In genomic region chr12:68792952-68793351, GRCh38 we compare ENCODE assay signal across 7 cellular contexts.
A peak's percentile ranks its signal among the peaks of the same experiment; 100 is the strongest.
DNase-seq lines count a peak whose midpoint lies in the region; ATAC-seq and TF ChIP-seq lines count a peak whose summit lies in the region.

No MANE protein-coding gene starts in this region.

- DNase-seq in GM06990 (ENCODE audit: extremely low read depth, insufficient read length): peak; percentile 13
- DNase-seq in RKO (ENCODE audit: low spot score): peak; percentile 65
- DNase-seq in fibroblast of mammary gland (ENCODE audit: low read depth): peak; percentile 47
- DNase-seq in DMS79 treated with DMSO at 0.1 percent for 48 hours (lab: John Stamatoyannopoulos, UW): no peak

- TF ChIP-seq CTCF in GM06990 (IDR thresholded peaks at IDR 0.05; ENCODE audit: insufficient read depth, low read length, poor library complexity, severe bottlenecking) (no peak), fibroblast of mammary gland (conservative IDR thresholded peaks at IDR 0.05; ENCODE audit: control insufficient read depth, insufficient read depth, low read depth, low read length) (no peak)

- H3K4me3 ChIP-seq in GM06990 (replicated peaks; ENCODE audit: low read depth, low read length) (no peak overlapping the region), fibroblast of mammary gland (ENCODE audit: control insufficient read depth, low read depth, low read length) (no peak overlapping the region)

- ATAC-seq in GM19397 (IDR thresholded peaks at IDR 0.05; ENCODE audit: unreplicated experiment) (peak; percentile 84), HG03354 (IDR thresholded peaks at IDR 0.05; ENCODE audit: poor library complexity, severe bottlenecking, unreplicated experiment) (peak; percentile 93), GM21528 (IDR thresholded peaks at IDR 0.05; ENCODE audit: low FRiP score, unreplicated experiment) (no peak)

- no peaks in the 10 kb centered on the region for H3K27me3 ChIP-seq in GM06990 (replicated peaks; ENCODE audit: control insufficient read depth, insufficient read depth, low read length)

- no peaks in the 10 kb centered on the region for H3K36me3 ChIP-seq in GM06990 (ENCODE audit: control insufficient read depth, insufficient read depth, low read length)
